In the genomic region with DNA sequence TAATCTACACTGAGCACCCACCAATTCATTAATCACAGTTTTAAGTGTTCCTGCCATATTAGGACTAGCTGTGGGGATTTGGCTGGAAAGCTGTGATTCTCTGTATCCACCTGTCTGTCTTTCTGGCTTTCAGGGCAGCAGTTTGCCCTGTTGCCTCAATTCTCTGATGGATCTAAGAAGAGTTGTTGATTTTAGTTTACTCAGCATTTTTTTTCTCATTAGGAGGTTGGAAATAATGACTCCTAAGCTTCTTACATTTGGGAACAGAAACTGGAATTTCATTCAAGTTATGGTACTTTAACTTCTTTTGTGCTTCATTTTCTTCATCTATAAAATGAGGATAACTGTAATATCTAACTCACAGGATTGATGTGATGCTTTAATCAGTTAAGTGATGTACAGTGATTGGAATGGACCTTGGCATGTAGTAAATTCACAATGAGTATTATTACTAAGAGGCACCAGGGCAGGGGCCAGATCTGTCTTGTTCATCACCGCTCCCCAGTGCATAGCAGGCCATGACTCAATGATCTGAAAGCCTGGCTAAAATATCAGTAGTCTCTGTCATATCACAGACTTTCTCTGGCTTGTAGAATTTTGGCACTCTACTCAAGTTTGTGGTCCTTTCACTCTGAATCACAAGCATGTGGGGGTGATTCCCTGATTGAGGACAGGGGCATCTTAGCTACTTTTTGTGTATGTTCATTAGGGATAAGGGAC, we compare ENCODE assay signal across 1 cellular context.
TF ChIP-seq lines count a peak whose summit lies in the region.

No MANE protein-coding gene starts in this region.

TF ChIP-seq in H1, 55 proteins besides CTCF, POLR2A, EP300 and RAD21 (continued from another document):
- no peak for TF ChIP-seq GTF2F1 (IDR thresholded peaks at IDR 0.05; ENCODE audit: borderline replicate concordance, low read depth, low read length)
- no peak for TF ChIP-seq TAF7 (optimal IDR thresholded peaks at IDR 0.05; ENCODE audit: borderline replicate concordance, low read depth, low read length)
- 0 out of 2 replicates have a peak, but pooled peaks have one; percentile 33 for TF ChIP-seq MAFK (IDR thresholded peaks at IDR 0.05; ENCODE audit: low read depth, low read length)
